Comparison of ENCODE assay signal across 37 cellular contexts in the genomic region with DNA sequence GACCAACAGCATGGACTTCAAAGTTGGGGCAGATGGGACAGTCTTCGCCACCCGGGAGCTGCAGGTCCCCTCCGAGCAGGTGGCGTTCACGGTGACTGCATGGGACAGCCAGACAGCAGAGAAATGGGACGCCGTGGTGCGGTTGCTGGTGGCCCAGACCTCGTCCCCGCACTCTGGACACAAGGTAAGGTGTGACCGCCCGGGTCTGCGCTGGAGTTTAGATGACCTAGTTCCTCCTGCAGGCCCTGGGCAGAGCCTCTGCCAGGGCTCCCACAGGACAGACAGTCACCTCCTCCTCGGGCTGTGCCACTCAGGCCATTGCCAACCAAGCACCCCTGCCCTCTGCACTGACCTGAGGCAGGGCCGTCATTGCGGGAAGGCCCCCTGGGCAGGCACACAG.
"Had no signal": no experiment of that assay in that cellular context is flagged by ENCODE, and none has a peak within 500 bp of the region (broad histone marks: within the 10 kb centered on the region; RNA-seq: fewer than 3 reads in every experiment).

No MANE protein-coding gene starts in this region.

- DNase-seq: activated B cell treated with CpG ODN at 0.5 μM for 24 hours; activated CD4-positive, alpha-beta memory T cell treated with anti-CD3 and anti-CD28 coated beads for 36 hours; activated CD4-positive, alpha-beta T cell treated with anti-CD3 and anti-CD28 coated beads for 36 hours; activated CD4-positive, alpha-beta T cell treated with anti-CD3 and anti-CD28 coated beads, Interleukin-2, amount 10 ng/mL, durations not matched to agents 24 days and 14 days; activated CD8-positive, alpha-beta memory T cell treated with anti-CD3 and anti-CD28 coated beads, Interleukin-2, amount 10 ng/mL, durations not matched to agents 7 days and 5 days; activated CD8-positive, alpha-beta memory T cell treated with anti-CD3 and anti-CD28 coated beads, Interleukin-2, amount 50 U/mL, for 4 hours; activated CD8-positive, alpha-beta T cell treated with anti-CD3 and anti-CD28 coated beads, Interleukin-2, amount 10 ng/mL, durations not matched to agents 7 days and 5 days; activated effector memory CD4-positive, alpha-beta T cell treated with anti-CD3 and anti-CD28 coated beads, Interleukin-2, amount 50 U/mL, for 16 hours; activated naive CD4-positive, alpha-beta T cell treated with anti-CD3 and anti-CD28 coated beads for 36 hours; activated naive CD8-positive, alpha-beta T cell treated with anti-CD3 and anti-CD28 coated beads for 36 hours; activated naive CD8-positive, alpha-beta T cell treated with anti-CD3 and anti-CD28 coated beads, Interleukin-2, amount 50 U/mL, for 24 hours; activated T-cell treated with anti-CD3 and anti-CD28 coated beads, Interleukin-2, amount 50 U/mL, for 1 hour; activated T-cell treated with anti-CD3 and anti-CD28 coated beads, Interleukin-2, amount 50 U/mL, for 48 hours; adrenal gland; central memory CD4-positive, alpha-beta T cell; cerebellar nuclear complex; dorsolateral prefrontal cortex; effector memory CD4-positive, alpha-beta T cell; endodermal cell; foreskin fibroblast; head of caudate nucleus; T-helper 1 cell; T-helper 17 cell; T1000; WERI-Rb-1 had no signal

- H3K36me3 ChIP-seq: adrenal gland, ascending aorta, breast epithelium, cardiac muscle cell, WERI-Rb-1 had no signal

- H3K9me3 ChIP-seq: adrenal gland, ascending aorta had no signal

- H3K27me3 ChIP-seq: adrenal gland, ascending aorta, cardiac muscle cell, dorsolateral prefrontal cortex had no signal

- H3K27me3 Mint-ChIP-seq: activated B cell treated with CpG ODN at 0.5 μM for 24 hours; activated CD4-positive, alpha-beta T cell treated with anti-CD3 and anti-CD28 coated beads for 36 hours; activated CD4-positive, alpha-beta T cell treated with anti-CD3 and anti-CD28 coated beads, Interleukin-2, amount 10 ng/mL, durations not matched to agents 24 days and 14 days; activated CD8-positive, alpha-beta memory T cell treated with anti-CD3 and anti-CD28 coated beads, Interleukin-2, amount 10 ng/mL, durations not matched to agents 7 days and 5 days; activated naive CD4-positive, alpha-beta T cell treated with anti-CD3 and anti-CD28 coated beads, Interleukin-2, amount 50 U/mL, for 24 hours; activated naive CD8-positive, alpha-beta T cell treated with anti-CD3 and anti-CD28 coated beads for 36 hours; activated naive CD8-positive, alpha-beta T cell treated with anti-CD3 and anti-CD28 coated beads, Interleukin-2, amount 50 U/mL, for 24 hours; dendritic cell treated with granulocyte-macrophage colony-stimulating factor and Interleukin-4, amounts not matched to agents 40 ng/mL and 50 ng/mL, for 4 days had no signal

- H3K9me3 Mint-ChIP-seq: activated B cell treated with CpG ODN at 0.5 μM for 24 hours; activated naive CD4-positive, alpha-beta T cell treated with anti-CD3 and anti-CD28 coated beads, Interleukin-2, amount 50 U/mL, for 24 hours; activated T-helper 2 cell treated with anti-CD3 and anti-CD28 coated beads, Interferon-gamma antibody, Interleukin-2, Interleukin-4, amounts not matched to agents 10 μg/mL and 5 μg/mL and 100 μg/mL, durations not matched to agents 14 hours and 24 hours and 36 hours; dendritic cell treated with granulocyte-macrophage colony-stimulating factor and Interleukin-4, amounts not matched to agents 40 ng/mL and 50 ng/mL, for 4 days; endodermal cell; T-helper 2 cell treated with Interferon-gamma antibody and Interleukin-4, amounts not matched to agents 5 μg/mL and 100 μg/mL, for 36 hours had no signal

- H3K27ac ChIP-seq: adrenal gland, ascending aorta, breast epithelium, cardiac muscle cell, coronary artery, WERI-Rb-1 had no signal

- H3K36me3 Mint-ChIP-seq: activated CD4-positive, alpha-beta memory T cell treated with anti-CD3 and anti-CD28 coated beads for 36 hours; activated CD8-positive, alpha-beta memory T cell treated with anti-CD3 and anti-CD28 coated beads, Interleukin-2, amount 10 ng/mL, durations not matched to agents 7 days and 5 days; activated naive CD4-positive, alpha-beta T cell treated with anti-CD3 and anti-CD28 coated beads, Interleukin-2, amount 50 U/mL, for 24 hours; activated naive CD8-positive, alpha-beta T cell treated with anti-CD3 and anti-CD28 coated beads for 36 hours had no signal

- ATAC-seq: activated CD4-positive, alpha-beta T cell treated with anti-CD3 and anti-CD28 coated beads for 36 hours; activated CD4-positive, CD25-positive, alpha-beta regulatory T cell treated with anti-CD3 and anti-CD28 coated beads, Interleukin-2, amount 50 U/mL, for 24 hours; activated CD8-positive, alpha-beta memory T cell treated with anti-CD3 and anti-CD28 coated beads, Interleukin-2, amount 10 ng/mL, durations not matched to agents 7 days and 5 days; activated CD8-positive, alpha-beta T cell treated with anti-CD3 and anti-CD28 coated beads, Interleukin-2, amount 10 ng/mL, durations not matched to agents 7 days and 5 days; activated naive CD8-positive, alpha-beta T cell treated with anti-CD3 and anti-CD28 coated beads, Interleukin-2, amount 50 U/mL, for 24 hours; esophagus mucosa; T-helper 17 cell had no signal

- H3K4me3 Mint-ChIP-seq: activated B cell treated with CpG ODN at 0.5 μM for 24 hours; activated CD4-positive, alpha-beta memory T cell treated with anti-CD3 and anti-CD28 coated beads for 36 hours; activated CD4-positive, alpha-beta T cell treated with anti-CD3 and anti-CD28 coated beads for 36 hours; activated CD4-positive, alpha-beta T cell treated with anti-CD3 and anti-CD28 coated beads, Interleukin-2, amount 10 ng/mL, durations not matched to agents 24 days and 14 days; activated CD8-positive, alpha-beta memory T cell treated with anti-CD3 and anti-CD28 coated beads, Interleukin-2, amount 10 ng/mL, durations not matched to agents 7 days and 5 days; activated CD8-positive, alpha-beta T cell treated with anti-CD3 and anti-CD28 coated beads, Interleukin-2, amount 10 ng/mL, durations not matched to agents 7 days and 5 days; activated naive CD4-positive, alpha-beta T cell treated with anti-CD3 and anti-CD28 coated beads for 36 hours; activated naive CD4-positive, alpha-beta T cell treated with anti-CD3 and anti-CD28 coated beads, Interleukin-2, amount 50 U/mL, for 24 hours; activated naive CD8-positive, alpha-beta T cell treated with anti-CD3 and anti-CD28 coated beads for 36 hours; activated naive CD8-positive, alpha-beta T cell treated with anti-CD3 and anti-CD28 coated beads, Interleukin-2, amount 50 U/mL, for 24 hours; activated T-helper 1 cell treated with anti-CD3 and anti-CD28 coated beads, Interleukin-12 subunit alpha, Interleukin-12 subunit beta, Interleukin-2, Interleukin-4 antibody, amounts not matched to agents 30 ng/mL and 10 ng/mL and 1 ng/mL, durations not matched to agents 14 hours and 24 hours and 36 hours; brain; dendritic cell treated with granulocyte-macrophage colony-stimulating factor and Interleukin-4, amounts not matched to agents 40 ng/mL and 50 ng/mL, for 4 days; endodermal cell; T-helper 17 cell; T-helper 2 cell treated with Interferon-gamma antibody and Interleukin-4, amounts not matched to agents 5 μg/mL and 100 μg/mL, for 36 hours had no signal

- H3K4me3 ChIP-seq: adrenal gland, ascending aorta, breast epithelium, cardiac muscle cell, coronary artery, dorsolateral prefrontal cortex had no signal

- H3K4me1 ChIP-seq: adrenal gland, ascending aorta, breast epithelium had no signal

- H3K4me1 Mint-ChIP-seq: activated B cell treated with CpG ODN at 0.5 μM for 24 hours; activated CD4-positive, alpha-beta T cell treated with anti-CD3 and anti-CD28 coated beads for 36 hours; activated CD4-positive, alpha-beta T cell treated with anti-CD3 and anti-CD28 coated beads, Interleukin-2, amount 10 ng/mL, durations not matched to agents 24 days and 14 days; activated CD8-positive, alpha-beta memory T cell treated with anti-CD3 and anti-CD28 coated beads, Interleukin-2, amount 10 ng/mL, durations not matched to agents 7 days and 5 days; activated naive CD4-positive, alpha-beta T cell treated with anti-CD3 and anti-CD28 coated beads, Interleukin-2, amount 50 U/mL, for 24 hours; activated naive CD8-positive, alpha-beta T cell treated with anti-CD3 and anti-CD28 coated beads for 36 hours; activated naive CD8-positive, alpha-beta T cell treated with anti-CD3 and anti-CD28 coated beads, Interleukin-2, amount 50 U/mL, for 24 hours; endodermal cell; T-helper 17 cell had no signal

- H3K27ac Mint-ChIP-seq: activated B cell treated with CpG ODN at 0.5 μM for 24 hours; activated CD4-positive, alpha-beta memory T cell treated with anti-CD3 and anti-CD28 coated beads for 36 hours; activated CD4-positive, alpha-beta T cell treated with anti-CD3 and anti-CD28 coated beads for 36 hours; activated CD4-positive, alpha-beta T cell treated with anti-CD3 and anti-CD28 coated beads, Interleukin-2, amount 10 ng/mL, durations not matched to agents 24 days and 14 days; activated CD8-positive, alpha-beta memory T cell treated with anti-CD3 and anti-CD28 coated beads, Interleukin-2, amount 10 ng/mL, durations not matched to agents 7 days and 5 days; activated CD8-positive, alpha-beta T cell treated with anti-CD3 and anti-CD28 coated beads, Interleukin-2, amount 10 ng/mL, durations not matched to agents 7 days and 5 days; activated naive CD4-positive, alpha-beta T cell treated with anti-CD3 and anti-CD28 coated beads for 36 hours; activated naive CD4-positive, alpha-beta T cell treated with anti-CD3 and anti-CD28 coated beads, Interleukin-2, amount 50 U/mL, for 24 hours; activated naive CD8-positive, alpha-beta T cell treated with anti-CD3 and anti-CD28 coated beads for 36 hours; activated naive CD8-positive, alpha-beta T cell treated with anti-CD3 and anti-CD28 coated beads, Interleukin-2, amount 50 U/mL, for 24 hours; activated T-helper 1 cell treated with anti-CD3 and anti-CD28 coated beads, Interleukin-12 subunit alpha, Interleukin-12 subunit beta, Interleukin-2, Interleukin-4 antibody, amounts not matched to agents 30 ng/mL and 10 ng/mL and 1 ng/mL, durations not matched to agents 14 hours and 24 hours and 36 hours; activated T-helper 2 cell treated with anti-CD3 and anti-CD28 coated beads, Interferon-gamma antibody, Interleukin-2, Interleukin-4, amounts not matched to agents 10 μg/mL and 5 μg/mL and 100 μg/mL, durations not matched to agents 14 hours and 24 hours and 36 hours; dendritic cell treated with granulocyte-macrophage colony-stimulating factor and Interleukin-4, amounts not matched to agents 40 ng/mL and 50 ng/mL, for 4 days; endodermal cell; T-helper 17 cell; T-helper 2 cell treated with Interferon-gamma antibody and Interleukin-4, amounts not matched to agents 5 μg/mL and 100 μg/mL, for 36 hours had no signal
